Comparison of ENCODE assay signal across 15 cellular contexts in the genomic region with DNA sequence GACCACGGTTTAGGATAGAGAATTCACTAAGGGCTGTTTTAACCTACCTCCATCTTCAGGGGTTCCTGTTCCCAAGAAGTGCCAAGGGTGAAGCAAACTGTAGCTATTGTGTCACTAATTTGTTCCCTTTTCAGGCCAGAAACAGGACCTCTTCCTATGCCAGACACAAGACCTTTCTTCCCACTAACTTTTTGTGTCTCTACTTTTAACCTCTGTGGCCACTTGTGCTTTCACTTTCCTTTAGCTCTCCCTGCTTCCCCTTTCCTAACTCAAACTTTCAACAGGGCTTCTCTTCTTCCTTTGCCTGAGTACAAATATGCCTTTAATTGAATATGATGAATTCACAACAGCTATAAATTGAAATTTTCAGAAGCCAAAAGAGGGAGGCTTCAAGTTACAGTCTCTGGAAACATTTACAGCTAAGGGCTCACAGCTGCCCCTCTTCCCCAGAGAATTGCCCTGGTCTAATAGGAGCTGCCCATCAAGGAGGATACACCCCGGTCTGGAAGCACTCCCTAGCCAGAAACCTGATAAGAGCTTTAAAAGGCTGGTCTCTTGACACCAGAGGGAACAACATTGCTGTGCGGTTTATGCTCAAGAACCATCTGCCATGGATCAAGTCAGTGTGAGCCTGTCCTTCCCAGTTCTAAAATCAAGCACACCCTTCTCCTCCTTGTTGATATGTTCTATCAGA.
DNase-seq lines count a peak whose midpoint lies in the region; ATAC-seq, FAIRE-seq and TF ChIP-seq lines count a peak whose summit lies in the region.
"Had no signal": no experiment of that assay in that cellular context is flagged by ENCODE, and none has a peak within 500 bp of the region (broad histone marks: within the 10 kb centered on the region; RNA-seq: fewer than 3 reads in every experiment).

No MANE protein-coding gene starts in this region.

- H3K36me3 Mint-ChIP-seq in astrocyte (ENCODE audit: low read depth, unreplicated experiment), result no peaks in the 10 kb centered on the region
- H3K36me3 Mint-ChIP-seq in activated naive CD4-positive, alpha-beta T cell treated with anti-CD3 and anti-CD28 coated beads, Interleukin-2, amount 10 ng/mL, durations not matched to agents 7 days and 5 days, result no peaks in the 10 kb centered on the region

- H3K9me3 ChIP-seq in astrocyte (ENCODE audit: insufficient read depth, low read depth, low read length) (no peaks in the 10 kb centered on the region), mesenchymal stem cell (ENCODE audit: control insufficient read depth, low read length) (no peaks in the 10 kb centered on the region), upper lobe of left lung (no peaks in the 10 kb centered on the region)
- H3K9me3 ChIP-seq: adrenal gland, HAP-1 had no signal

- no peak overlapping the region for H3K14ac ChIP-seq in mesenchymal stem cell (ENCODE audit: low read length in 2 of 2)

- H3K4me1 Mint-ChIP-seq in astrocyte (ENCODE audit: low read depth, unreplicated experiment), result peaks cover 10% of the 10 kb centered on the region
- H3K4me1 Mint-ChIP-seq in activated naive CD4-positive, alpha-beta T cell treated with anti-CD3 and anti-CD28 coated beads, Interleukin-2, amount 10 ng/mL, durations not matched to agents 7 days and 5 days, result no peaks in the 10 kb centered on the region

- no peak for ATAC-seq in upper lobe of left lung (ENCODE audit: low FRiP score in 2 of 2)

- DNase-seq in ELR (ENCODE audit: low read depth), result peak; percentile 1
- DNase-seq in NAMALWA (ENCODE audit: low spot score), result peak; percentile 1
- no peak for DNase-seq in astrocyte (ENCODE audit: low read depth)
- peak; percentile 38 for DNase-seq in mesenchymal stem cell
- no peak for DNase-seq in upper lobe of left lung
- no peak for DNase-seq in activated CD8-positive, alpha-beta memory T cell treated with anti-CD3 and anti-CD28 coated beads, Interleukin-2, amount 50 U/mL, for 48 hours
- no peak for DNase-seq in activated naive CD4-positive, alpha-beta T cell treated with anti-CD3 and anti-CD28 coated beads, Interleukin-2, amount 10 ng/mL, durations not matched to agents 7 days and 5 days
- no peak for DNase-seq in T-helper 1 cell
- DNase-seq: adrenal gland, hypothalamus, NCI-H748 treated with DMSO at 0.1 percent for 48 hours, small intestine, T1000 had no signal

- H4K20me1 ChIP-seq in astrocyte (ENCODE audit: insufficient read depth, low read length), result no peaks in the 10 kb centered on the region

- no peak for TF ChIP-seq EP300 in upper lobe of left lung (IDR thresholded peaks at IDR 0.05)

- H3K23ac ChIP-seq in mesenchymal stem cell (ENCODE audit: low read length in 2 of 2), result no peak overlapping the region

- H2AFZ ChIP-seq in astrocyte (ENCODE audit: low read depth, low read length), result no peak overlapping the region
- no peak overlapping the region for H2AFZ ChIP-seq in mesenchymal stem cell (ENCODE audit: low read depth, low read length)

- no peak overlapping the region for H2BK5ac ChIP-seq in mesenchymal stem cell (ENCODE audit: low read depth, low read length, poor library complexity, severe bottlenecking)

- no peak overlapping the region for H3K4ac ChIP-seq in mesenchymal stem cell (ENCODE audit: low read depth in 1 of 2, low read length in 2 of 2)

- TF ChIP-seq POLR2A in upper lobe of left lung (IDR thresholded peaks at IDR 0.05), result no peak

- H3K18ac ChIP-seq in mesenchymal stem cell (ENCODE audit: low read depth in 1 of 2, low read length in 2 of 2), result peak overlapping the region in 1 of 2 experiments; percentile 54

- H3K27ac ChIP-seq in astrocyte (ENCODE audit: low read depth, low read length) (no peak overlapping the region), mesenchymal stem cell (ENCODE audit: low read length, poor library complexity, severe bottlenecking) (no peak overlapping the region), upper lobe of left lung (no peak overlapping the region)
- H3K27ac ChIP-seq: adrenal gland, C4-2B had no signal

- H3K79me2 ChIP-seq in astrocyte (ENCODE audit: insufficient read depth, low read length), result no peaks in the 10 kb centered on the region

- H3K9ac ChIP-seq in astrocyte (ENCODE audit: low read length) (no peak overlapping the region), mesenchymal stem cell (ENCODE audit: low read length) (peak overlapping the region; percentile 17)

- H3K27me3 Mint-ChIP-seq in astrocyte (ENCODE audit: low read depth, unreplicated experiment), result no peaks in the 10 kb centered on the region
- H3K27me3 Mint-ChIP-seq in activated naive CD4-positive, alpha-beta T cell treated with anti-CD3 and anti-CD28 coated beads, Interleukin-2, amount 10 ng/mL, durations not matched to agents 7 days and 5 days, result no peaks in the 10 kb centered on the region

- H2BK12ac ChIP-seq in mesenchymal stem cell (ENCODE audit: low read length in 2 of 2), result no peak overlapping the region

- TF ChIP-seq CTCF in astrocyte (IDR thresholded peaks at IDR 0.05; ENCODE audit: insufficient read depth, low read depth, low read length) (no peak), upper lobe of left lung (IDR thresholded peaks at IDR 0.05) (no peak)

- peak; percentile 81 for FAIRE-seq in astrocyte (lab: Jason Lieb, UNC)
- FAIRE-seq: small intestine had no signal

- no peak overlapping the region for H3K4me3 Mint-ChIP-seq in astrocyte (ENCODE audit: unreplicated experiment)
- H3K4me3 Mint-ChIP-seq in activated naive CD4-positive, alpha-beta T cell treated with anti-CD3 and anti-CD28 coated beads, Interleukin-2, amount 10 ng/mL, durations not matched to agents 7 days and 5 days, result no peak overlapping the region

- CTCF ChIA-PET in activated naive CD4-positive, alpha-beta T cell treated with anti-CD3 and anti-CD28 coated beads, Interleukin-2, amount 10 ng/mL, durations not matched to agents 7 days and 5 days (lab: Charles Lee), result no interaction called here

- no peak overlapping the region for H4K91ac ChIP-seq in mesenchymal stem cell (ENCODE audit: low read length)

- no peaks in the 10 kb centered on the region for H3K36me3 ChIP-seq in astrocyte (ENCODE audit: insufficient read depth, low read length)
- H3K36me3 ChIP-seq in mesenchymal stem cell (ENCODE audit: control insufficient read depth in 1 of 2, insufficient read depth in 2 of 2, low read depth in 1 of 2, low read length in 2 of 2), result no peaks in the 10 kb centered on the region
- no peaks in the 10 kb centered on the region for H3K36me3 ChIP-seq in upper lobe of left lung
- H3K36me3 ChIP-seq: adrenal gland, HAP-1 had no signal

- H3K4me1 ChIP-seq in astrocyte (ENCODE audit: insufficient read depth, low read length) (no peaks in the 10 kb centered on the region), mesenchymal stem cell (ENCODE audit: control insufficient read depth, insufficient read depth, low read depth, low read length) (no peaks in the 10 kb centered on the region), upper lobe of left lung (no peaks in the 10 kb centered on the region)
- H3K4me1 ChIP-seq: adrenal gland, HAP-1 had no signal

- no peak overlapping the region for H2BK15ac ChIP-seq in mesenchymal stem cell (ENCODE audit: low read depth, poor library complexity, severe bottlenecking)

- H3K27me3 ChIP-seq in astrocyte (ENCODE audit: insufficient read depth, low read length) (no peaks in the 10 kb centered on the region), mesenchymal stem cell (ENCODE audit: control insufficient read depth in 1 of 2, insufficient read depth in 1 of 2, low read length in 2 of 2) (peaks cover 0 to 27% of the 10 kb centered on the region in 2 experiments), upper lobe of left lung (no peaks in the 10 kb centered on the region)

- H3K27ac Mint-ChIP-seq in astrocyte (ENCODE audit: unreplicated experiment), result no peak overlapping the region
- H3K27ac Mint-ChIP-seq in activated naive CD4-positive, alpha-beta T cell treated with anti-CD3 and anti-CD28 coated beads, Interleukin-2, amount 10 ng/mL, durations not matched to agents 7 days and 5 days, result no peak overlapping the region

- WGBS in mesenchymal stem cell, result 79% methylated on average over 3 of the region's 3 CpGs
- 53 to 56% methylated on average over 3 of the region's 3 CpGs for WGBS in upper lobe of left lung, 2 donors

- no peak overlapping the region for H2AK5ac ChIP-seq in mesenchymal stem cell (ENCODE audit: low read length, severe bottlenecking)

- no peak overlapping the region for H4K8ac ChIP-seq in mesenchymal stem cell (ENCODE audit: low read length)

- H3K79me1 ChIP-seq in mesenchymal stem cell (replicated peaks; ENCODE audit: low read length, poor library complexity, severe bottlenecking), result no peaks in the 10 kb centered on the region

- H3K9me3 Mint-ChIP-seq in astrocyte (ENCODE audit: unreplicated experiment), result no peaks in the 10 kb centered on the region
- H3K9me3 Mint-ChIP-seq in activated naive CD4-positive, alpha-beta T cell treated with anti-CD3 and anti-CD28 coated beads, Interleukin-2, amount 10 ng/mL, durations not matched to agents 7 days and 5 days, result no peaks in the 10 kb centered on the region

- H3K4me2 ChIP-seq in astrocyte (ENCODE audit: low read length) (no peak overlapping the region), mesenchymal stem cell (ENCODE audit: low read length, poor library complexity, severe bottlenecking) (no peak overlapping the region)

- no peak overlapping the region for H2BK120ac ChIP-seq in mesenchymal stem cell (ENCODE audit: low read depth, low read length)

- H3K4me3 ChIP-seq in astrocyte (ENCODE audit: insufficient read depth, low read depth, low read length), result no peak overlapping the region
- H3K4me3 ChIP-seq in mesenchymal stem cell (ENCODE audit: insufficient read depth in 1 of 2, low read depth in 1 of 2, low read length in 2 of 2), result no peak overlapping the region
- no peak overlapping the region for H3K4me3 ChIP-seq in upper lobe of left lung
- H3K4me3 ChIP-seq: adrenal gland, HAP-1 had no signal

Comparison
In these comparisons a context has a peak if more than half of its experiments do, and no peak if none do; other contexts are left out.
1. DNase-seq: peak in ELR (single experiment), NAMALWA (single experiment) and mesenchymal stem cell (single experiment); none in astrocyte (single experiment), upper lobe of left lung (0 of 2), activated CD8-positive, alpha-beta memory T cell treated with anti-CD3 and anti-CD28 coated beads, Interleukin-2, amount 50 U/mL, for 48 hours (single experiment), activated naive CD4-positive, alpha-beta T cell treated with anti-CD3 and anti-CD28 coated beads, Interleukin-2, amount 10 ng/mL, durations not matched to agents 7 days and 5 days (single experiment) and T-helper 1 cell (0 of 5).